In the genomic region with DNA sequence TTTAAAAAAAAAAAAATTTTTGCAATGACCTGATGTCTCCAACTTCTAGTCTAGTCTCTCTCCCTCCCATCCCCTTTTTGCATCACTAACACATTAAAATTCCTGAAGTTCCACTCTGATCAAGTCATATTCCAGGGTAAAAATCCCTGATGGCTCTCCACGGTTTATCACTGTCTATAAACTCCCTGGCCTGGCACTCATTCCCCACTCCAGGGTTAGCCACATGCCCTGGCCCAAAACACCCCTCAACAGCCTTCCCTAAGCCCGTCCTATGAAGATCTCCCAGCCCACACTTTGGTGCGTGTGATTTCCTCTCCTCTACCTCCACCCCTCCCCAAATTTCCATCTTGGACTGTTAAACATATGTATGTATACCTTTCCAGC, we compare ENCODE assay signal across 2 cellular contexts.
A peak's percentile ranks its signal among the peaks of the same experiment; 100 is the strongest.
TF ChIP-seq lines count a peak whose summit lies in the region.

No MANE protein-coding gene starts in this region.

TF ChIP-seq in A549, 52 proteins besides CTCF, POLR2A, EP300 and RAD21 (continued from another document):
- TF ChIP-seq MAZ (IDR thresholded peaks at IDR 0.05; ENCODE audit: borderline replicate concordance, low read depth, low read length), result no peak
- TF ChIP-seq NR3C1 (IDR thresholded peaks at IDR 0.05), result no peak
- TF ChIP-seq, protein P1, sequence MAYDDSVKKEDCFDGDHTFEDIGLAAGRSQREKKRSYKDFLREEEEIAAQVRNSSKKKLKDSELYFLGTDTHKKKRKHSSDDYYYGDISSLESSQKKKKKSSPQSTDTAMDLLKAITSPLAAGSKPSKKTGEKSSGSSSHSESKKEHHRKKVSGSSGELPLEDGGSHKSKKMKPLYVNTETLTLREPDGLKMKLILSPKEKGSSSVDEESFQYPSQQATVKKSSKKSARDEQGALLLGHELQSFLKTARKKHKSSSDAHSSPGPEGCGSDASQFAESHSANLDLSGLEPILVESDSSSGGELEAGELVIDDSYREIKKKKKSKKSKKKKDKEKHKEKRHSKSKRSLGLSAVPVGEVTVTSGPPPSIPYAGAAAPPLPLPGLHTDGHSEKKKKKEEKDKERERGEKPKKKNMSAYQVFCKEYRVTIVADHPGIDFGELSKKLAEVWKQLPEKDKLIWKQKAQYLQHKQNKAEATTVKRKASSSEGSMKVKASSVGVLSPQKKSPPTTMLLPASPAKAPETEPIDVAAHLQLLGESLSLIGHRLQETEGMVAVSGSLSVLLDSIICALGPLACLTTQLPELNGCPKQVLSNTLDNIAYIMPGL (CRISPR knock-in tag; IDR thresholded peaks at IDR 0.05; ENCODE audit: borderline replicate concordance), result no peak
- TF ChIP-seq NPAS2 (CRISPR knock-in tag; IDR thresholded peaks at IDR 0.05; ENCODE audit: borderline replicate concordance), result no peak
- TF ChIP-seq, protein P2, sequence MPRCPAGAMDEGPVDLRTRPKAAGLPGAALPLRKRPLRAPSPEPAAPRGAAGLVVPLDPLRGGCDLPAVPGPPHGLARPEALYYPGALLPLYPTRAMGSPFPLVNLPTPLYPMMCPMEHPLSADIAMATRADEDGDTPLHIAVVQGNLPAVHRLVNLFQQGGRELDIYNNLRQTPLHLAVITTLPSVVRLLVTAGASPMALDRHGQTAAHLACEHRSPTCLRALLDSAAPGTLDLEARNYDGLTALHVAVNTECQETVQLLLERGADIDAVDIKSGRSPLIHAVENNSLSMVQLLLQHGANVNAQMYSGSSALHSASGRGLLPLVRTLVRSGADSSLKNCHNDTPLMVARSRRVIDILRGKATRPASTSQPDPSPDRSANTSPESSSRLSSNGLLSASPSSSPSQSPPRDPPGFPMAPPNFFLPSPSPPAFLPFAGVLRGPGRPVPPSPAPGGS (IDR thresholded peaks at IDR 0.05), result no peak
- no peak for TF ChIP-seq HEYL (CRISPR knock-in tag; IDR thresholded peaks at IDR 0.05)
- no peak for TF ChIP-seq KDM5A (IDR thresholded peaks at IDR 0.05)
- TF ChIP-seq FOSB (CRISPR knock-in tag; IDR thresholded peaks at IDR 0.05), result no peak
- no peak for TF ChIP-seq HES2 (IDR thresholded peaks at IDR 0.05)
- TF ChIP-seq CBX2 (IDR thresholded peaks at IDR 0.05; ENCODE audit: borderline replicate concordance, low read depth), result no peak
- TF ChIP-seq, protein P3, sequence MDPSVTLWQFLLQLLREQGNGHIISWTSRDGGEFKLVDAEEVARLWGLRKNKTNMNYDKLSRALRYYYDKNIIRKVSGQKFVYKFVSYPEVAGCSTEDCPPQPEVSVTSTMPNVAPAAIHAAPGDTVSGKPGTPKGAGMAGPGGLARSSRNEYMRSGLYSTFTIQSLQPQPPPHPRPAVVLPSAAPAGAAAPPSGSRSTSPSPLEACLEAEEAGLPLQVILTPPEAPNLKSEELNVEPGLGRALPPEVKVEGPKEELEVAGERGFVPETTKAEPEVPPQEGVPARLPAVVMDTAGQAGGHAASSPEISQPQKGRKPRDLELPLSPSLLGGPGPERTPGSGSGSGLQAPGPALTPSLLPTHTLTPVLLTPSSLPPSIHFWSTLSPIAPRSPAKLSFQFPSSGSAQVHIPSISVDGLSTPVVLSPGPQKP (IDR thresholded peaks at IDR 0.05; ENCODE audit: low read depth, low read length), result no peak
- TF ChIP-seq RCOR1 (IDR thresholded peaks at IDR 0.05; ENCODE audit: low read depth, low read length), result no peak
- TF ChIP-seq SMC3 (IDR thresholded peaks at IDR 0.05), result no peak
- TF ChIP-seq CHD4 (IDR thresholded peaks at IDR 0.05; ENCODE audit: borderline replicate concordance), result no peak
- TF ChIP-seq RARB (CRISPR knock-in tag; IDR thresholded peaks at IDR 0.05), result no peak
- TF ChIP-seq KDM1A (IDR thresholded peaks at IDR 0.05; ENCODE audit: low read depth), result no peak
- no peak for TF ChIP-seq ZSCAN20 (CRISPR knock-in tag; IDR thresholded peaks at IDR 0.05)
- TF ChIP-seq POLR2AphosphoS2 (conservative IDR thresholded peaks at IDR 0.05; ENCODE audit: low read length), result no peak
- TF ChIP-seq JUNB (IDR thresholded peaks at IDR 0.05), result peak; percentile 49
- no peak for TF ChIP-seq ZNF302 (CRISPR knock-in tag; IDR thresholded peaks at IDR 0.05)
- TF ChIP-seq, protein P4, sequence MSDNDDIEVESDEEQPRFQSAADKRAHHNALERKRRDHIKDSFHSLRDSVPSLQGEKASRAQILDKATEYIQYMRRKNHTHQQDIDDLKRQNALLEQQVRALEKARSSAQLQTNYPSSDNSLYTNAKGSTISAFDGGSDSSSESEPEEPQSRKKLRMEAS (IDR thresholded peaks at IDR 0.05), result peak; percentile 50; the same call in 1 of the 2 replicates
- TF ChIP-seq TFCP2L1 (CRISPR knock-in tag; IDR thresholded peaks at IDR 0.05), result no peak
- peak in 1 of 2 experiments; percentile 76; a peak in 2 of 4 replicates for TF ChIP-seq CEBPB (IDR thresholded peaks at IDR 0.05)
- no peak for TF ChIP-seq ZFP36 (IDR thresholded peaks at IDR 0.05; ENCODE audit: borderline replicate concordance, partially characterized antibody)
- TF ChIP-seq MAFK (IDR thresholded peaks at IDR 0.05; ENCODE audit: partially characterized antibody), result no peak
- TF ChIP-seq, protein P5, sequence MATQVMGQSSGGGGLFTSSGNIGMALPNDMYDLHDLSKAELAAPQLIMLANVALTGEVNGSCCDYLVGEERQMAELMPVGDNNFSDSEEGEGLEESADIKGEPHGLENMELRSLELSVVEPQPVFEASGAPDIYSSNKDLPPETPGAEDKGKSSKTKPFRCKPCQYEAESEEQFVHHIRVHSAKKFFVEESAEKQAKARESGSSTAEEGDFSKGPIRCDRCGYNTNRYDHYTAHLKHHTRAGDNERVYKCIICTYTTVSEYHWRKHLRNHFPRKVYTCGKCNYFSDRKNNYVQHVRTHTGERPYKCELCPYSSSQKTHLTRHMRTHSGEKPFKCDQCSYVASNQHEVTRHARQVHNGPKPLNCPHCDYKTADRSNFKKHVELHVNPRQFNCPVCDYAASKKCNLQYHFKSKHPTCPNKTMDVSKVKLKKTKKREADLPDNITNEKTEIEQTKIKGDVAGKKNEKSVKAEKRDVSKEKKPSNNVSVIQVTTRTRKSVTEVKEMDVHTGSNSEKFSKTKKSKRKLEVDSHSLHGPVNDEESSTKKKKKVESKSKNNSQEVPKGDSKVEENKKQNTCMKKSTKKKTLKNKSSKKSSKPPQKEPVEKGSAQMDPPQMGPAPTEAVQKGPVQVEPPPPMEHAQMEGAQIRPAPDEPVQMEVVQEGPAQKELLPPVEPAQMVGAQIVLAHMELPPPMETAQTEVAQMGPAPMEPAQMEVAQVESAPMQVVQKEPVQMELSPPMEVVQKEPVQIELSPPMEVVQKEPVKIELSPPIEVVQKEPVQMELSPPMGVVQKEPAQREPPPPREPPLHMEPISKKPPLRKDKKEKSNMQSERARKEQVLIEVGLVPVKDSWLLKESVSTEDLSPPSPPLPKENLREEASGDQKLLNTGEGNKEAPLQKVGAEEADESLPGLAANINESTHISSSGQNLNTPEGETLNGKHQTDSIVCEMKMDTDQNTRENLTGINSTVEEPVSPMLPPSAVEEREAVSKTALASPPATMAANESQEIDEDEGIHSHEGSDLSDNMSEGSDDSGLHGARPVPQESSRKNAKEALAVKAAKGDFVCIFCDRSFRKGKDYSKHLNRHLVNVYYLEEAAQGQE (IDR thresholded peaks at IDR 0.05), result no peak

TF ChIP-seq in WTC11, 78 proteins besides CTCF, POLR2A, EP300 and RAD21 (continued from another document):
- TF ChIP-seq, protein P6, sequence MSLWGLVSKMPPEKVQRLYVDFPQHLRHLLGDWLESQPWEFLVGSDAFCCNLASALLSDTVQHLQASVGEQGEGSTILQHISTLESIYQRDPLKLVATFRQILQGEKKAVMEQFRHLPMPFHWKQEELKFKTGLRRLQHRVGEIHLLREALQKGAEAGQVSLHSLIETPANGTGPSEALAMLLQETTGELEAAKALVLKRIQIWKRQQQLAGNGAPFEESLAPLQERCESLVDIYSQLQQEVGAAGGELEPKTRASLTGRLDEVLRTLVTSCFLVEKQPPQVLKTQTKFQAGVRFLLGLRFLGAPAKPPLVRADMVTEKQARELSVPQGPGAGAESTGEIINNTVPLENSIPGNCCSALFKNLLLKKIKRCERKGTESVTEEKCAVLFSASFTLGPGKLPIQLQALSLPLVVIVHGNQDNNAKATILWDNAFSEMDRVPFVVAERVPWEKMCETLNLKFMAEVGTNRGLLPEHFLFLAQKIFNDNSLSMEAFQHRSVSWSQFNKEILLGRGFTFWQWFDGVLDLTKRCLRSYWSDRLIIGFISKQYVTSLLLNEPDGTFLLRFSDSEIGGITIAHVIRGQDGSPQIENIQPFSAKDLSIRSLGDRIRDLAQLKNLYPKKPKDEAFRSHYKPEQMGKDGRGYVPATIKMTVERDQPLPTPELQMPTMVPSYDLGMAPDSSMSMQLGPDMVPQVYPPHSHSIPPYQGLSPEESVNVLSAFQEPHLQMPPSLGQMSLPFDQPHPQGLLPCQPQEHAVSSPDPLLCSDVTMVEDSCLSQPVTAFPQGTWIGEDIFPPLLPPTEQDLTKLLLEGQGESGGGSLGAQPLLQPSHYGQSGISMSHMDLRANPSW (CRISPR knock-in tag; conservative IDR thresholded peaks at IDR 0.05; ENCODE audit: low read depth), result no peak
- no peak for TF ChIP-seq CREM (CRISPR knock-in tag; IDR thresholded peaks at IDR 0.05)
- no peak for TF ChIP-seq CREB1 (CRISPR knock-in tag; IDR thresholded peaks at IDR 0.05)
- no peak for TF ChIP-seq ZNF219 (CRISPR knock-in tag; IDR thresholded peaks at IDR 0.05; ENCODE audit: borderline replicate concordance)
- TF ChIP-seq, protein P7, sequence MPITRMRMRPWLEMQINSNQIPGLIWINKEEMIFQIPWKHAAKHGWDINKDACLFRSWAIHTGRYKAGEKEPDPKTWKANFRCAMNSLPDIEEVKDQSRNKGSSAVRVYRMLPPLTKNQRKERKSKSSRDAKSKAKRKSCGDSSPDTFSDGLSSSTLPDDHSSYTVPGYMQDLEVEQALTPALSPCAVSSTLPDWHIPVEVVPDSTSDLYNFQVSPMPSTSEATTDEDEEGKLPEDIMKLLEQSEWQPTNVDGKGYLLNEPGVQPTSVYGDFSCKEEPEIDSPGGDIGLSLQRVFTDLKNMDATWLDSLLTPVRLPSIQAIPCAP (CRISPR knock-in tag; IDR thresholded peaks at IDR 0.05), result no peak
- no peak for TF ChIP-seq NFYB (CRISPR knock-in tag; conservative IDR thresholded peaks at IDR 0.05; ENCODE audit: low read depth)
- TF ChIP-seq ZNF425 (CRISPR knock-in tag; conservative IDR thresholded peaks at IDR 0.05), result no peak
- TF ChIP-seq, protein P8, sequence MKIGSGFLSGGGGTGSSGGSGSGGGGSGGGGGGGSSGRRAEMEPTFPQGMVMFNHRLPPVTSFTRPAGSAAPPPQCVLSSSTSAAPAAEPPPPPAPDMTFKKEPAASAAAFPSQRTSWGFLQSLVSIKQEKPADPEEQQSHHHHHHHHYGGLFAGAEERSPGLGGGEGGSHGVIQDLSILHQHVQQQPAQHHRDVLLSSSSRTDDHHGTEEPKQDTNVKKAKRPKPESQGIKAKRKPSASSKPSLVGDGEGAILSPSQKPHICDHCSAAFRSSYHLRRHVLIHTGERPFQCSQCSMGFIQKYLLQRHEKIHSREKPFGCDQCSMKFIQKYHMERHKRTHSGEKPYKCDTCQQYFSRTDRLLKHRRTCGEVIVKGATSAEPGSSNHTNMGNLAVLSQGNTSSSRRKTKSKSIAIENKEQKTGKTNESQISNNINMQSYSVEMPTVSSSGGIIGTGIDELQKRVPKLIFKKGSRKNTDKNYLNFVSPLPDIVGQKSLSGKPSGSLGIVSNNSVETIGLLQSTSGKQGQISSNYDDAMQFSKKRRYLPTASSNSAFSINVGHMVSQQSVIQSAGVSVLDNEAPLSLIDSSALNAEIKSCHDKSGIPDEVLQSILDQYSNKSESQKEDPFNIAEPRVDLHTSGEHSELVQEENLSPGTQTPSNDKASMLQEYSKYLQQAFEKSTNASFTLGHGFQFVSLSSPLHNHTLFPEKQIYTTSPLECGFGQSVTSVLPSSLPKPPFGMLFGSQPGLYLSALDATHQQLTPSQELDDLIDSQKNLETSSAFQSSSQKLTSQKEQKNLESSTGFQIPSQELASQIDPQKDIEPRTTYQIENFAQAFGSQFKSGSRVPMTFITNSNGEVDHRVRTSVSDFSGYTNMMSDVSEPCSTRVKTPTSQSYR (CRISPR knock-in tag; IDR thresholded peaks at IDR 0.05), result no peak
